ENCODE assay signal across 26 cellular contexts in genomic region chr1:117676615-117677130, GRCh38.
DNase-seq lines count a peak whose midpoint lies in the region; ATAC-seq and TF ChIP-seq lines count a peak whose summit lies in the region.
"Had no signal": no experiment of that assay in that cellular context is flagged by ENCODE, and none has a peak within 500 bp of the region (broad histone marks: within the 10 kb centered on the region; RNA-seq: fewer than 3 reads in every experiment).

No MANE protein-coding gene starts in this region.

- H3K36me3 ChIP-seq in GM23338 (ENCODE audit: insufficient read depth) (no peaks in the 10 kb centered on the region), gastrocnemius medialis (no peaks in the 10 kb centered on the region), esophagus squamous epithelium (no peaks in the 10 kb centered on the region)
- H3K36me3 ChIP-seq: neural progenitor cell, vagina had no signal

- H3K27ac ChIP-seq in GM23338 (ENCODE audit: low read depth): no peak overlapping the region
- H3K27ac ChIP-seq in coronary artery: peak overlapping the region; percentile 55 to 70
- peak overlapping the region; percentile 84 to 95 (median 94) for H3K27ac ChIP-seq in gastrocnemius medialis
- H3K27ac ChIP-seq in esophagus squamous epithelium: peak overlapping the region in 1 of 4 donors; percentile 14
- H3K27ac ChIP-seq: neural progenitor cell, vagina had no signal

- intact Hi-C loops in activated CD4-positive, alpha-beta T cell treated with anti-CD3 and anti-CD28 coated beads for 36 hours (cut with DNase I, micrococcal nuclease): no loop called here
- intact Hi-C loops in gastrocnemius medialis (cut with DNase I; ENCODE audit: low total_unique reads) (loop anchor here (2.0 to 5.0 kb wide), 2 partner anchors 78 to 309 kb away; partner anchors contain the start of gene MAN1A2), esophagus squamous epithelium (cut with DNase I) (no loop called here)

- H3K36me3 Mint-ChIP-seq in activated CD4-positive, alpha-beta T cell treated with anti-CD3 and anti-CD28 coated beads for 36 hours (ENCODE audit: low read depth): no peaks in the 10 kb centered on the region
- no peaks in the 10 kb centered on the region for H3K36me3 Mint-ChIP-seq in GM23338 (ENCODE audit: low read depth)
- H3K36me3 Mint-ChIP-seq: CD8-positive, alpha-beta T cell; neural progenitor cell had no signal

- H3K9me2 ChIP-seq in GM23338 (ENCODE audit: insufficient read depth): no peaks in the 10 kb centered on the region

- no peak overlapping the region for H3K4me3 ChIP-seq in GM23338
- H3K4me3 ChIP-seq in coronary artery: no peak overlapping the region
- no peak overlapping the region for H3K4me3 ChIP-seq in gastrocnemius medialis
- H3K4me3 ChIP-seq in esophagus squamous epithelium: no peak overlapping the region
- H3K4me3 ChIP-seq: dorsolateral prefrontal cortex, neural progenitor cell, vagina had no signal

- no peaks in the 10 kb centered on the region for H3K9me3 Mint-ChIP-seq in activated CD4-positive, alpha-beta T cell treated with anti-CD3 and anti-CD28 coated beads for 36 hours (ENCODE audit: low read depth)
- no peaks in the 10 kb centered on the region for H3K9me3 Mint-ChIP-seq in GM23338
- H3K9me3 Mint-ChIP-seq: activated naive CD8-positive, alpha-beta T cell treated with anti-CD3 and anti-CD28 coated beads, Interleukin-2, amount 50 U/mL, for 24 hours; activated T-cell treated with anti-CD3 and anti-CD28 coated beads, Interleukin-2, amount 50 U/mL, for 24 hours; CD8-positive, alpha-beta T cell; central memory CD8-positive, alpha-beta T cell; H9; neural progenitor cell had no signal

- CTCF ChIA-PET in activated CD4-positive, alpha-beta T cell treated with anti-CD3 and anti-CD28 coated beads for 36 hours (lab: Charles Lee): interaction anchor here (0.8 to 2.6 kb wide), 7 partner anchors 16 to 163 kb away, joined by 3 to 13 read pairs (median 5); no protein-coding TSS in a partner anchor

- in situ Hi-C loops in gastrocnemius medialis (cut with MboI; ENCODE audit: low sequenced_read_pairs in 4 of 4): loop anchor here in 1 of 4 donors (5.0 kb wide), 1 partner anchor 69 kb away; the partner anchor contains the start of gene TENT5C

- H3K27me3 Mint-ChIP-seq in activated CD4-positive, alpha-beta T cell treated with anti-CD3 and anti-CD28 coated beads for 36 hours: peaks cover under 1% of the 10 kb centered on the region
- peaks cover 4% of the 10 kb centered on the region for H3K27me3 Mint-ChIP-seq in GM23338 (ENCODE audit: insufficient read depth, low read depth, poor library complexity)
- H3K27me3 Mint-ChIP-seq: central memory CD8-positive, alpha-beta T cell had no signal

- H3K27me3 ChIP-seq in GM23338 (ENCODE audit: insufficient read depth): no peaks in the 10 kb centered on the region
- no peaks in the 10 kb centered on the region for H3K27me3 ChIP-seq in gastrocnemius medialis
- no peaks in the 10 kb centered on the region for H3K27me3 ChIP-seq in esophagus squamous epithelium
- H3K27me3 ChIP-seq: dorsolateral prefrontal cortex, neural progenitor cell, vagina had no signal

- no peaks in the 10 kb centered on the region for H3K9me3 ChIP-seq in gastrocnemius medialis
- no peaks in the 10 kb centered on the region for H3K9me3 ChIP-seq in esophagus squamous epithelium
- H3K9me3 ChIP-seq: vagina had no signal

- no peak overlapping the region for H3K27ac Mint-ChIP-seq in activated CD4-positive, alpha-beta T cell treated with anti-CD3 and anti-CD28 coated beads for 36 hours
- no peak overlapping the region for H3K27ac Mint-ChIP-seq in GM23338
- H3K27ac Mint-ChIP-seq: activated naive CD8-positive, alpha-beta T cell treated with anti-CD3 and anti-CD28 coated beads, Interleukin-2, amount 50 U/mL, for 24 hours; activated T-cell treated with anti-CD3 and anti-CD28 coated beads, Interleukin-2, amount 50 U/mL, for 24 hours; CD8-positive, alpha-beta T cell; neural progenitor cell had no signal

- H2AFZ ChIP-seq in GM23338: no peak overlapping the region
- H2AFZ ChIP-seq: neural progenitor cell had no signal

- H3K4me1 ChIP-seq in GM23338 (ENCODE audit: insufficient read depth): no peaks in the 10 kb centered on the region
- H3K4me1 ChIP-seq in gastrocnemius medialis: peaks cover 85 to 86% of the 10 kb centered on the region in 2 donors
- H3K4me1 ChIP-seq in esophagus squamous epithelium: no peaks in the 10 kb centered on the region

- H3K4me1 Mint-ChIP-seq in activated CD4-positive, alpha-beta T cell treated with anti-CD3 and anti-CD28 coated beads for 36 hours: peaks cover 16% of the 10 kb centered on the region
- peaks cover 14% of the 10 kb centered on the region for H3K4me1 Mint-ChIP-seq in GM23338

- H3F3A ChIP-seq in GM23338 (replicated peaks; ENCODE audit: low read depth): no peaks in the 10 kb centered on the region

- H3K79me2 ChIP-seq in GM23338 (replicated peaks; ENCODE audit: insufficient read depth): no peaks in the 10 kb centered on the region

- WGBS in esophagus squamous epithelium, 2 donors: 74% methylated on average over 6 of the region's 7 CpGs

- ATAC-seq in activated CD4-positive, alpha-beta T cell treated with anti-CD3 and anti-CD28 coated beads for 36 hours: peak; percentile 54
- ATAC-seq in GM23338: peak; percentile 40
- ATAC-seq in gastrocnemius medialis: no peak
- ATAC-seq: activated naive CD8-positive, alpha-beta T cell treated with anti-CD3 and anti-CD28 coated beads, Interleukin-2, amount 50 U/mL, for 24 hours; CD8-positive, alpha-beta T cell had no signal

- POLR2A ChIA-PET in activated CD4-positive, alpha-beta T cell treated with anti-CD3 and anti-CD28 coated beads for 36 hours (lab: Charles Lee): interaction anchor here (0.6 kb wide), 1 partner anchor 52 kb away, joined by 4 read pairs; no protein-coding TSS in a partner anchor

- DNase-seq in activated CD4-positive, alpha-beta T cell treated with anti-CD3 and anti-CD28 coated beads for 36 hours: no peak
- no peak for DNase-seq in activated CD4-positive, alpha-beta T cell treated with anti-CD3 and anti-CD28 coated beads, Interleukin-2, amount 50 U/mL, for 4 hours
- DNase-seq in GM23338 (ENCODE audit: low spot score) (peak; percentile 15), coronary artery (ENCODE audit: low spot score) (peak; percentile 31), gastrocnemius medialis (no peak), esophagus squamous epithelium (lab: John Stamatoyannopoulos, UW) (no peak), GM03348 (ENCODE audit: low spot score) (no peak), kidney glomerular epithelial cell (lab: John Stamatoyannopoulos, UW) (no peak)
- DNase-seq: activated CD4-positive, alpha-beta T cell treated with anti-CD3 and anti-CD28 coated beads for 1 hour; activated CD8-positive, alpha-beta memory T cell treated with anti-CD3 and anti-CD28 coated beads for 24 hours; activated gamma-delta T cell; activated naive CD8-positive, alpha-beta T cell treated with anti-CD3 and anti-CD28 coated beads, Interleukin-2, amount 50 U/mL, for 24 hours; activated T-cell treated with anti-CD3 and anti-CD28 coated beads, Interleukin-2, amount 50 U/mL, for 24 hours; CD8-positive, alpha-beta T cell; DMS153; dorsolateral prefrontal cortex; H9; mammary epithelial cell; NCI-H1105 treated with DMSO at 0.1 percent for 48 hours; NCI-H2029 treated with DMSO at 0.1 percent for 48 hours; NCI-H82; stimulated activated CD4-positive, alpha-beta T cell treated with anti-CD3 and anti-CD28 coated beads, Interleukin-15, amount 100 ng/mL, for 24 hours; stimulated activated naive CD4-positive, alpha-beta T cell had no signal

- H3K4me2 ChIP-seq in GM23338: no peak overlapping the region
- H3K4me2 ChIP-seq: neural progenitor cell had no signal

- TF ChIP-seq CTCF in GM23338 (conservative IDR thresholded peaks at IDR 0.05; ENCODE audit: low read depth in 2 of 2) (no peak), coronary artery (IDR thresholded peaks at IDR 0.05) (no peak), gastrocnemius medialis (IDR thresholded peaks at IDR 0.05 in 4 of 5, conservative IDR thresholded peaks at IDR 0.05 in 1 of 5) (no peak), esophagus squamous epithelium (IDR thresholded peaks at IDR 0.05) (no peak)

- H4K20me1 ChIP-seq in GM23338 (replicated peaks; ENCODE audit: insufficient read depth): no peaks in the 10 kb centered on the region

- no peak for TF ChIP-seq POLR2A in gastrocnemius medialis (IDR thresholded peaks at IDR 0.05)
- TF ChIP-seq POLR2A in esophagus squamous epithelium (IDR thresholded peaks at IDR 0.05): no peak

- H3K4me3 Mint-ChIP-seq in activated CD4-positive, alpha-beta T cell treated with anti-CD3 and anti-CD28 coated beads for 36 hours: no peak overlapping the region
- no peak overlapping the region for H3K4me3 Mint-ChIP-seq in GM23338
- H3K4me3 Mint-ChIP-seq: activated naive CD8-positive, alpha-beta T cell treated with anti-CD3 and anti-CD28 coated beads, Interleukin-2, amount 50 U/mL, for 24 hours; activated T-cell treated with anti-CD3 and anti-CD28 coated beads, Interleukin-2, amount 50 U/mL, for 24 hours; CD8-positive, alpha-beta T cell; central memory CD8-positive, alpha-beta T cell; H9; neural progenitor cell had no signal

TF ChIP-seq in GM23338, 12 proteins besides CTCF, POLR2A, EP300 and RAD21 (continues in another document):
- TF ChIP-seq STAT1 (IDR thresholded peaks at IDR 0.05; ENCODE audit: unreplicated experiment) (no peak), POLR2AphosphoS5 (IDR thresholded peaks at IDR 0.05; ENCODE audit: low read depth) (no peak), REST (IDR thresholded peaks at IDR 0.05; ENCODE audit: unreplicated experiment) (no peak), ZNF114 (CRISPR knock-in tag; IDR thresholded peaks at IDR 0.05) (no peak)

Comparison
In these comparisons a context has a peak if more than half of its experiments do, and no peak if none do; other contexts are left out.
1. ATAC-seq: peak in activated CD4-positive, alpha-beta T cell treated with anti-CD3 and anti-CD28 coated beads for 36 hours (single experiment) and GM23338 (single experiment); none in gastrocnemius medialis (0 of 2).
2. DNase-seq: peak in GM23338 (single experiment) and coronary artery (single experiment); none in activated CD4-positive, alpha-beta T cell treated with anti-CD3 and anti-CD28 coated beads for 36 hours (single experiment), activated CD4-positive, alpha-beta T cell treated with anti-CD3 and anti-CD28 coated beads, Interleukin-2, amount 50 U/mL, for 4 hours (0 of 2), gastrocnemius medialis (0 of 2), esophagus squamous epithelium (single experiment), GM03348 (single experiment) and kidney glomerular epithelial cell (single experiment).